ENCODE assay signal across 9 cellular contexts in genomic region chr13:95660981-95661581, GRCh38. TPM values are rescaled to one million over a fixed set of nuclear protein-coding genes. Genes with fewer than 3 reads are reported as not detected.
DNase-seq lines count a peak whose midpoint lies in the region; ATAC-seq, FAIRE-seq and TF ChIP-seq lines count a peak whose summit lies in the region.
"Had no signal": no experiment of that assay in that cellular context is flagged by ENCODE, and none has a peak within 500 bp of the region (broad histone marks: within the 10 kb centered on the region; RNA-seq: fewer than 3 reads in every experiment).

No MANE protein-coding gene starts in this region.

- H3K27me3 Mint-ChIP-seq in mesothelial cell of epicardium (ENCODE audit: low read depth), result no peaks in the 10 kb centered on the region

- H4K20me1 ChIP-seq in GM12878 (ENCODE audit: control insufficient read depth, insufficient read depth), result no peaks in the 10 kb centered on the region

- FAIRE-seq in GM12878 (lab: Jason Lieb, UNC), result peak; percentile 84

- H3K36me3 ChIP-seq in GM12878 (ENCODE audit: control insufficient read depth in 2 of 2, insufficient read depth in 2 of 2, low read length in 1 of 2) (no peaks in the 10 kb centered on the region), sigmoid colon (no peaks in the 10 kb centered on the region)

- no peak for TF ChIP-seq EP300 in GM12878 (IDR thresholded peaks at IDR 0.05; ENCODE audit: borderline replicate concordance in 1 of 2, control insufficient read depth in 1 of 2, low read depth in 2 of 2, low read length in 2 of 2)
- no peak for TF ChIP-seq EP300 in sigmoid colon (IDR thresholded peaks at IDR 0.05)

- H3K4me3 ChIP-seq in GM12878, result no peak overlapping the region
- H3K4me3 ChIP-seq in sigmoid colon, result no peak overlapping the region

- no peak overlapping the region for H3K4me2 ChIP-seq in GM12878 (ENCODE audit: control insufficient read depth, insufficient read depth)

- no peak for TF ChIP-seq POLR2A in GM12878 (IDR thresholded peaks at IDR 0.05; ENCODE audit: low read depth, low read length)
- no peak for TF ChIP-seq POLR2A in sigmoid colon (IDR thresholded peaks at IDR 0.05)

- no peak overlapping the region for H3K4me3 Mint-ChIP-seq in mesothelial cell of epicardium
- H3K4me3 Mint-ChIP-seq: activated naive CD8-positive, alpha-beta T cell treated with anti-CD3 and anti-CD28 coated beads, Interleukin-2, amount 10 ng/mL, durations not matched to agents 7 days and 5 days had no signal

- H3K79me2 ChIP-seq in GM12878 (ENCODE audit: control insufficient read depth, insufficient read depth, low read length), result no peaks in the 10 kb centered on the region

- SMC1A ChIA-PET in GM12878 (lab: Charles Lee; ENCODE audit: uncharacterized antibody, unreplicated experiment), result interaction anchor here (1.2 to 1.9 kb wide), 6 partner anchors 11 to 173 kb away, joined by 3 to 12 read pairs (median 8); partner anchors contain the start of gene DNAJC3

- intact Hi-C loops in GM12878 (cut with micrococcal nuclease; ENCODE audit: unreplicated experiment), result loop anchor here (1.0 to 5.0 kb wide), 4 partner anchors 37 to 171 kb away; no protein-coding TSS in a partner anchor
- intact Hi-C loops in sigmoid colon (cut with DNase I), result loop anchor here (5.0 kb wide), 1 partner anchor 39 kb away; no protein-coding TSS in a partner anchor

- H3K27me3 ChIP-seq in GM12878 (replicated peaks in 1 of 2; ENCODE audit: control insufficient read depth in 2 of 2, insufficient read depth in 2 of 2, low read length in 1 of 2) (no peaks in the 10 kb centered on the region), sigmoid colon (no peaks in the 10 kb centered on the region)

- H3K4me1 ChIP-seq in GM12878 (ENCODE audit: control insufficient read depth, insufficient read depth, low read length), result no peaks in the 10 kb centered on the region
- H3K4me1 ChIP-seq in sigmoid colon, result no peaks in the 10 kb centered on the region

- TF ChIP-seq RAD21 in GM12878 (IDR thresholded peaks at IDR 0.05; ENCODE audit: insufficient read depth, low read depth, low read length), result peak; percentile 68

- H3K9me3 ChIP-seq in GM12878 (replicated peaks; ENCODE audit: control insufficient read depth, insufficient read depth, low read length) (no peaks in the 10 kb centered on the region; the same call in 2 of the 3 replicates), sigmoid colon (peaks cover 0 to 7% (median 4%) of the 10 kb centered on the region in 4 donors)

- in situ Hi-C loops in GM12878 (cut with MboI), result no loop called here

- H3K36me3 Mint-ChIP-seq in mesothelial cell of epicardium, result no peaks in the 10 kb centered on the region
- H3K36me3 Mint-ChIP-seq: activated naive CD8-positive, alpha-beta T cell treated with anti-CD3 and anti-CD28 coated beads, Interleukin-2, amount 10 ng/mL, durations not matched to agents 7 days and 5 days had no signal

- peak; percentile 48 for DNase-seq in A172 (ENCODE audit: low spot score)
- DNase-seq in GM03348 (ENCODE audit: low spot score), result peak; percentile 57
- DNase-seq in NCI-H1694 treated with DMSO at 0.1 percent for 48 hours (lab: John Stamatoyannopoulos, UW), result peak; percentile 64
- DNase-seq in GM12878 (ENCODE audit: low read depth, low spot score), result no peak
- no peak for DNase-seq in mesothelial cell of epicardium (ENCODE audit: low spot score in 2 of 2, unreplicated experiment in 2 of 2)
- no peak for DNase-seq in sigmoid colon
- DNase-seq: activated naive CD8-positive, alpha-beta T cell treated with anti-CD3 and anti-CD28 coated beads, Interleukin-2, amount 10 ng/mL, durations not matched to agents 7 days and 5 days had no signal

- BruUV-seq in GM12878 (replicated peaks; lab: Mats Ljungman, UMichigan), result no TSS peak

- no peak overlapping the region for H2AFZ ChIP-seq in GM12878 (ENCODE audit: control insufficient read depth, low read depth, low read length)

- ATAC-seq in GM12878 (peak; percentile 53; the same call in 2 of the 3 replicates), GM18517 (IDR thresholded peaks at IDR 0.05; ENCODE audit: unreplicated experiment) (no peak), HG03520 (IDR thresholded peaks at IDR 0.05; ENCODE audit: unreplicated experiment) (no peak)

- POLR2A ChIA-PET in GM12878 (lab: Charles Lee), result interaction anchor here (0.6 to 0.7 kb wide), 3 partner anchors 10 to 260 kb away, joined by 5 to 7 read pairs (median 7); no protein-coding TSS in a partner anchor

- RAD21 ChIA-PET in GM12878 (lab: Charles Lee; ENCODE audit: unreplicated experiment), result interaction anchor here (0.6 to 1.8 kb wide), 10 partner anchors 15 to 459 kb away, joined by 3 to 12 read pairs (median 4); partner anchors contain the start of gene DNAJC3

- H3K9me3 Mint-ChIP-seq in mesothelial cell of epicardium, result peaks cover 28% of the 10 kb centered on the region
- H3K9me3 Mint-ChIP-seq: activated naive CD8-positive, alpha-beta T cell treated with anti-CD3 and anti-CD28 coated beads, Interleukin-2, amount 10 ng/mL, durations not matched to agents 7 days and 5 days had no signal

- H3K4me1 Mint-ChIP-seq in mesothelial cell of epicardium, result peaks cover 4% of the 10 kb centered on the region
- H3K4me1 Mint-ChIP-seq: activated naive CD8-positive, alpha-beta T cell treated with anti-CD3 and anti-CD28 coated beads, Interleukin-2, amount 10 ng/mL, durations not matched to agents 7 days and 5 days had no signal

- CTCF ChIA-PET in GM12878 (lab: Yijun Ruan, JAX), result interaction anchor here (0.6 to 4.3 kb wide), 20 partner anchors 10 to 1351 kb away, joined by 3 to 42 read pairs (median 4); partner anchors contain the start of gene DNAJC3

- H3K27ac ChIP-seq in GM12878 (ENCODE audit: control insufficient read depth, insufficient read depth) (no peak overlapping the region), sigmoid colon (no peak overlapping the region)

- no peak overlapping the region for H3K27ac Mint-ChIP-seq in mesothelial cell of epicardium
- H3K27ac Mint-ChIP-seq: activated naive CD8-positive, alpha-beta T cell treated with anti-CD3 and anti-CD28 coated beads, Interleukin-2, amount 10 ng/mL, durations not matched to agents 7 days and 5 days had no signal

- peak; percentile 50 to 60 (median 54) for TF ChIP-seq CTCF in GM12878 (IDR thresholded peaks at IDR 0.05 in 2 of 3, conservative IDR thresholded peaks at IDR 0.05 in 1 of 3; ENCODE audit: control insufficient read depth in 2 of 3, extremely low read depth in 1 of 3, insufficient read depth in 1 of 3, low read depth in 3 of 3, low read length in 3 of 3)
- TF ChIP-seq CTCF in mesothelial cell of epicardium (IDR thresholded peaks at IDR 0.05; ENCODE audit: unreplicated experiment), result peak; percentile 71
- TF ChIP-seq CTCF in sigmoid colon (IDR thresholded peaks at IDR 0.05), result no peak

- H3K9ac ChIP-seq in GM12878 (ENCODE audit: control insufficient read depth, insufficient read depth, low read length), result no peak overlapping the region

TF ChIP-seq in GM12878, 131 proteins besides CTCF, POLR2A, EP300 and RAD21 (continues in another document):
- TF ChIP-seq ZZZ3 (IDR thresholded peaks at IDR 0.05; ENCODE audit: control insufficient read depth, insufficient read length, low read depth), result no peak
- TF ChIP-seq CREB1 (IDR thresholded peaks at IDR 0.05; ENCODE audit: low read depth), result no peak
- no peak for TF ChIP-seq TBL1XR1 (IDR thresholded peaks at IDR 0.05; ENCODE audit: low read depth, low read length)
- peak; percentile 97 for TF ChIP-seq ZNF384 (IDR thresholded peaks at IDR 0.05; ENCODE audit: borderline replicate concordance, low read depth, low read length)

RNA-seq across cellular contexts. Expression of gene DNAJC3, which starts 15.9 kb away (rescaled TPM):
- total RNA-seq in A172 (2014; rRNA removed; shearing (Covaris generic)), result 35.9 and 39.0 TPM in 2 replicates
- 21.8 and 23.0 TPM in 2 replicates for total RNA-seq in GM12878 (2013; cell fraction: nucleolus; rRNA removed)
- total RNA-seq in GM12878 (2014; rRNA removed) (19.0 and 20.7 TPM in 2 replicates), GM12878 (2014; rRNA removed; fragmentation: Illumina TruSeq; extraction: Trizol) (25.9 and 28.9 TPM in 2 replicates), GM12878 (2021) (19.6 and 20.8 TPM in 2 replicates), mesothelial cell of epicardium (21.7 to 22.9 TPM (median 22.6 TPM) in 3 replicates), sigmoid colon (10 to 100 TPM; 41.5 to 48.5 (median 43.4) TPM)
- 15.0 TPM for polyA plus RNA-seq in GM12878 (2011; ENCODE audit: low read depth)
- polyA plus RNA-seq in GM12878 (2011; rRNA removed) (13.7 and 21.3 TPM in 2 replicates), GM12878 (2014; fragmentation: Illumina TruSeq; extraction: Trizol) (14.9 and 17.8 TPM in 2 replicates), GM12878 (2014; fragmentation: Nextera tagmentation; extraction: Ambion mirVana) (10 to 100 TPM in 1 of 2 experiments, 1 to 10 TPM in 1; 9.3 to 19.0 TPM), GM12878 (2014; rRNA removed) (9.7 and 11.4 TPM in 2 replicates), GM12878 (2016; fragmentation: Nextera tagmentation; extraction: Ambion mirVana) (10 to 100 TPM; 32.8 to 37.4 TPM), sigmoid colon (10 to 100 TPM in 1 of 3 donors, 1 to 10 TPM in 2; 4.8 to 26.5 (median 6.0) TPM)
- polyA plus RNA-seq in GM12878 (2011; cell fraction: cytosol; rRNA removed), result 6.3 and 7.2 TPM in 2 replicates
- 4.6 and 6.0 TPM in 2 replicates for polyA plus RNA-seq in GM12878 (2011; cell fraction: nucleus; rRNA removed)
- 19.2 and 20.5 TPM in 2 replicates for polyA plus RNA-seq in GM12878 (2012)
- 21.6 and 26.4 TPM in 2 replicates for polyA minus RNA-seq in GM12878 (2011; rRNA and poly(A)+ RNA removed)
- polyA minus RNA-seq in GM12878 (2011; cell fraction: cytosol; rRNA and poly(A)+ RNA removed), result 11.5 and 12.4 TPM in 2 replicates
- polyA minus RNA-seq in GM12878 (2011; cell fraction: nucleus; rRNA and poly(A)+ RNA removed), result 6.5 and 8.6 TPM in 2 replicates

RNA-seq across cellular contexts. Expression of gene DZIP1, which starts 16.6 kb away (rescaled TPM):
- total RNA-seq in A172 (2014; rRNA removed; shearing (Covaris generic)), result 23.0 and 35.0 TPM in 2 replicates
- not detected in 2 replicates for total RNA-seq in GM12878 (2013; cell fraction: nucleolus; rRNA removed)
- total RNA-seq in GM12878 (2014; rRNA removed) (0.56 and 0.60 TPM in 2 replicates), GM12878 (2014; rRNA removed; fragmentation: Illumina TruSeq; extraction: Trizol) (0.54 and 0.69 TPM in 2 replicates), GM12878 (2021) (1.2 and 1.9 TPM in 2 replicates), mesothelial cell of epicardium (57.6 to 62.8 TPM (median 62.7 TPM) in 3 replicates), sigmoid colon (10 to 100 TPM; 17.5 to 41.8 (median 29.2) TPM)
- 2.4 TPM for polyA plus RNA-seq in GM12878 (2011; ENCODE audit: low read depth)
- polyA plus RNA-seq in GM12878 (2011; rRNA removed) (0.01 and 0.09 TPM in 2 replicates), GM12878 (2014; fragmentation: Illumina TruSeq; extraction: Trizol) (0.57 and 0.89 TPM in 2 replicates), GM12878 (2014; fragmentation: Nextera tagmentation; extraction: Ambion mirVana) (under 1 TPM; 0.27 to 0.68 TPM), GM12878 (2014; rRNA removed) (0.74 and 1.1 TPM in 2 replicates), GM12878 (2016; fragmentation: Nextera tagmentation; extraction: Ambion mirVana) (under 1 TPM; 0.23 to 0.40 TPM), sigmoid colon (1 to 10 TPM; 1.8 to 3.7 (median 3.6) TPM)
- polyA plus RNA-seq in GM12878 (2011; cell fraction: cytosol; rRNA removed), result 0.03 TPM in 2 replicates
- polyA plus RNA-seq in GM12878 (2011; cell fraction: nucleus; rRNA removed), result 0.04 and 0.10 TPM in 2 replicates
- 3.7 and 4.9 TPM in 2 replicates for polyA plus RNA-seq in GM12878 (2012)
- not detected in 2 replicates for polyA minus RNA-seq in GM12878 (2011; rRNA and poly(A)+ RNA removed)
- polyA minus RNA-seq in GM12878 (2011; cell fraction: cytosol; rRNA and poly(A)+ RNA removed), result not detected in 2 replicates
- polyA minus RNA-seq in GM12878 (2011; cell fraction: nucleus; rRNA and poly(A)+ RNA removed), result 0.19 TPM in 1 of 2 replicates, not detected in the other

Comparison
In these comparisons a context has a peak if more than half of its experiments do, and no peak if none do; other contexts are left out.
1. DNase-seq: peak in A172 (single experiment), GM03348 (single experiment) and NCI-H1694 treated with DMSO at 0.1 percent for 48 hours (single experiment); none in GM12878 (single experiment), mesothelial cell of epicardium (0 of 2) and sigmoid colon (single experiment).
2. CTCF ChIP-seq: peak in GM12878 (3 of 3) and mesothelial cell of epicardium (single experiment); none in sigmoid colon (0 of 4).